ENCODE assay signal across 8 cellular contexts in genomic region chr1:111747282-111747734, GRCh38. TPM values are rescaled to one million over a fixed set of nuclear protein-coding genes. Genes with fewer than 3 reads are reported as not detected.
A peak's percentile ranks its signal among the peaks of the same experiment; 100 is the strongest.
DNase-seq lines count a peak whose midpoint lies in the region; ATAC-seq and TF ChIP-seq lines count a peak whose summit lies in the region.

No MANE protein-coding gene starts in this region.

- no peak overlapping the region for H2AFZ ChIP-seq in neural progenitor cell (replicated peaks)

- H3K27ac Mint-ChIP-seq in neural progenitor cell, result no peak overlapping the region

- H3K79me2 ChIP-seq in neural progenitor cell (ENCODE audit: low read depth), result no peaks in the 10 kb centered on the region

- no peak overlapping the region for H3K9ac ChIP-seq in neural progenitor cell

- peak; percentile 69 for ATAC-seq in aorta (ENCODE audit: low FRiP score)
- no peak for ATAC-seq in HG03469 (IDR thresholded peaks at IDR 0.05; ENCODE audit: unreplicated experiment)

- DNase-seq in H4 (ENCODE audit: low spot score) (peak; percentile 85), NCI-H526 (lab: John Stamatoyannopoulos, UW) (peak; percentile 45 to 87), epithelial cell of esophagus (ENCODE audit: low read depth) (peak; percentile 90), neural progenitor cell (ENCODE audit: low spot score) (peak; percentile 70), aorta (peak in 1 of 2 donors; percentile 66)
- peak; percentile 85 for DNase-seq in activated CD4-positive, alpha-beta T cell treated with anti-CD3 and anti-CD28 coated beads for 48 hours

- H3K36me3 ChIP-seq in neural progenitor cell (no peaks in the 10 kb centered on the region), aorta (ENCODE audit: control insufficient read depth in 1 of 2, insufficient read depth in 2 of 2, low read length in 1 of 2) (no peaks in the 10 kb centered on the region)

- no peak overlapping the region for H3K4me2 ChIP-seq in neural progenitor cell

- peaks cover 20% of the 10 kb centered on the region for H3K27me3 Mint-ChIP-seq in neural progenitor cell (ENCODE audit: insufficient read depth, low read depth)

- H3K27ac ChIP-seq in C4-2B, result no peak overlapping the region
- no peak overlapping the region for H3K27ac ChIP-seq in neural progenitor cell
- H3K27ac ChIP-seq in aorta (ENCODE audit: low read depth in 1 of 2, low read length in 2 of 2), result no peak overlapping the region

- H3K27me3 ChIP-seq in neural progenitor cell (no peaks in the 10 kb centered on the region), aorta (ENCODE audit: control insufficient read depth in 1 of 2, insufficient read depth in 2 of 2, low read length in 1 of 2) (no peaks in the 10 kb centered on the region)

- H3K4me1 Mint-ChIP-seq in neural progenitor cell, result peaks cover 18% of the 10 kb centered on the region

- H3K4me1 ChIP-seq in neural progenitor cell (peaks cover 32% of the 10 kb centered on the region), aorta (ENCODE audit: control insufficient read depth in 1 of 2, insufficient read depth in 2 of 2, low read length in 2 of 2) (no peaks in the 10 kb centered on the region)

- H4K20me1 ChIP-seq in neural progenitor cell (ENCODE audit: low read depth), result no peaks in the 10 kb centered on the region

- no peak overlapping the region for H3K4me3 Mint-ChIP-seq in neural progenitor cell

- no peaks in the 10 kb centered on the region for H3K36me3 Mint-ChIP-seq in neural progenitor cell

- 38 to 42% methylated on average over 3 of the region's 3 CpGs for WGBS in aorta, 2 donors

- peaks cover 32% of the 10 kb centered on the region for H3F3A ChIP-seq in neural progenitor cell (ENCODE audit: low read depth)

- H3K4me3 ChIP-seq in epithelial cell of esophagus (ENCODE audit: low read length) (no peak overlapping the region), neural progenitor cell (no peak overlapping the region), aorta (ENCODE audit: low read length in 2 of 2) (no peak overlapping the region)

- H3K9me3 Mint-ChIP-seq in neural progenitor cell, result no peaks in the 10 kb centered on the region

- TF ChIP-seq CTCF in C4-2B (conservative IDR thresholded peaks at IDR 0.05) (peak; percentile 83), epithelial cell of esophagus (IDR thresholded peaks at IDR 0.05; ENCODE audit: insufficient read depth, low read depth, low read length, missing control alignments) (peak; percentile 70), neural progenitor cell (IDR thresholded peaks at IDR 0.05) (peak; percentile 62)

- intact Hi-C loops in aorta (cut with DNase I), result loop anchor here in 1 of 2 donors (5.0 kb wide), 1 partner anchor 265 kb away; no protein-coding TSS in a partner anchor

- H3K9me3 ChIP-seq in neural progenitor cell (ENCODE audit: low read depth) (no peaks in the 10 kb centered on the region), aorta (ENCODE audit: control insufficient read depth, low read length) (no peaks in the 10 kb centered on the region)

RNA-seq across cellular contexts. Expression of gene INKA2, which starts 8.1 kb away (rescaled TPM):
- 3.7 and 4.4 TPM in 2 replicates for total RNA-seq in H4 (2014; rRNA removed; shearing (Covaris generic))
- 2.4 TPM in 1 of 2 replicates, not detected in the other for total RNA-seq in neural progenitor cell (ENCODE audit: low replicate concordance)
- 10 to 100 TPM; 11.7 to 14.8 TPM for total RNA-seq in aorta
- 1 to 10 TPM in 1 of 2 donors, not detected in 1; 1.3 TPM for polyA plus RNA-seq in aorta

RNA-seq across cellular contexts. Expression of gene DDX20, which starts 8.4 kb away (rescaled TPM):
- total RNA-seq in H4 (2014; rRNA removed; shearing (Covaris generic)), result 20.0 and 22.7 TPM in 2 replicates
- total RNA-seq in neural progenitor cell (ENCODE audit: low replicate concordance) (30.4 and 31.9 TPM in 2 replicates), aorta (1 to 10 TPM; 7.9 to 8.8 TPM)
- polyA plus RNA-seq in aorta, result 1 to 10 TPM; 3.9 to 5.9 TPM
